In the genomic region with DNA sequence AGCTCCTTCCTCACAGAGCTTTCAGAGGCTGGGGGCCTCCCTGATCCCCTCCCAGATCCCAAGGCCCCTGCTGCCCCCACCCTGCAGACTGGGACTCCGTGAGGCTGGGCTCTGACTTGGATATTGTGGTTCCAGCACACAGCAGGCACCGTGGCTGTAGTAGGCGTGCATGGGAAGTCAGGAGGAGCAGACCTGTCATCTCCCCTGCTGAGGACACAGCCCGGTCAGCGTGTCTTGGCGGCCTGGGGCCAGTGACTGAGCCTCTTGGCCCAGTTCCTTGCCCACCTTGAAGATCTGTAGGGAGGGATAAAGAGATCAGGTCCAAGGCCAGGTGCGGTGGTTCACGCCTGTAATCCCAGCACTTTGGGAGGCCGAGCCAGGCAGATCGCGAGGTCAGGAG, we compare ENCODE assay signal across 19 cellular contexts. TPM values are rescaled to one million over a fixed set of nuclear protein-coding genes. Genes with fewer than 3 reads are reported as not detected.
DNase-seq lines count a peak whose midpoint lies in the region; TF ChIP-seq lines count a peak whose summit lies in the region.
"Had no signal": no experiment of that assay in that cellular context is flagged by ENCODE, and none has a peak within 500 bp of the region (broad histone marks: within the 10 kb centered on the region; RNA-seq: fewer than 3 reads in every experiment).

No MANE protein-coding gene starts in this region.

- intact Hi-C loops in activated naive CD4-positive, alpha-beta T cell treated with anti-CD3 and anti-CD28 coated beads for 36 hours (cut with micrococcal nuclease), result no loop called here
- intact Hi-C loops in posterior vena cava (cut with DNase I), result no loop called here

- H3K23ac ChIP-seq in mesenchymal stem cell (ENCODE audit: low read length in 2 of 2) (no peak overlapping the region), neuronal stem cell (ENCODE audit: low read depth, low read length, poor library complexity) (peak overlapping the region; percentile 25)

- H3K4me1 ChIP-seq in mesenchymal stem cell (ENCODE audit: control insufficient read depth, insufficient read depth, low read depth, low read length) (peaks cover 15% of the 10 kb centered on the region), neuronal stem cell (ENCODE audit: control insufficient read depth in 2 of 2, insufficient read depth in 1 of 2, low read depth in 1 of 2, low read length in 2 of 2) (no peaks in the 10 kb centered on the region)

- H3K4me3 Mint-ChIP-seq in activated naive CD4-positive, alpha-beta T cell treated with anti-CD3 and anti-CD28 coated beads for 36 hours, result no peak overlapping the region
- H3K4me3 Mint-ChIP-seq: CD8-positive, alpha-beta memory T cell; HFFc6; IgD-negative memory B cell had no signal

- H3K36me3 ChIP-seq in H7 (replicated peaks; ENCODE audit: control insufficient read depth, insufficient read depth, low read length) (no peaks in the 10 kb centered on the region), mesenchymal stem cell (ENCODE audit: control insufficient read depth in 1 of 2, insufficient read depth in 2 of 2, low read depth in 1 of 2, low read length in 2 of 2) (no peaks in the 10 kb centered on the region), neuronal stem cell (replicated peaks in 1 of 2; ENCODE audit: control insufficient read depth in 2 of 2, insufficient read depth in 2 of 2, low read length in 2 of 2) (no peaks in the 10 kb centered on the region)
- H3K36me3 ChIP-seq: BE2C had no signal

- H4K8ac ChIP-seq in mesenchymal stem cell (ENCODE audit: low read length), result peak overlapping the region; percentile 47
- no peak overlapping the region for H4K8ac ChIP-seq in neuronal stem cell (ENCODE audit: low read depth, low read length)

- H4K91ac ChIP-seq in mesenchymal stem cell (ENCODE audit: low read length), result peak overlapping the region; percentile 41
- no peak overlapping the region for H4K91ac ChIP-seq in neuronal stem cell (ENCODE audit: low read depth, low read length, poor library complexity)

- peak; percentile 42 for DNase-seq in H7
- DNase-seq in RWPE1 (ENCODE audit: low spot score), result no peak
- no peak for DNase-seq in mesenchymal stem cell
- no peak for DNase-seq in neuronal stem cell (ENCODE audit: low spot score)
- DNase-seq in GM20000 (ENCODE audit: low spot score), result no peak
- DNase-seq in activated naive CD4-positive, alpha-beta T cell treated with anti-CD3 and anti-CD28 coated beads for 36 hours, result no peak
- no peak for DNase-seq in posterior vena cava (ENCODE audit: low spot score)
- no peak for DNase-seq in DMS79 treated with DMSO at 0.1 percent for 48 hours (lab: John Stamatoyannopoulos, UW)
- DNase-seq: ACHN; BE2C; CD4-positive, CD25-positive, alpha-beta regulatory T cell; CD8-positive, alpha-beta memory T cell; COR-L47; DMS79; GF-D8; HFFc6; KG1 had no signal

- TF ChIP-seq CTCF in RWPE1 (conservative IDR thresholded peaks at IDR 0.05; ENCODE audit: low read depth) (no peak), GM20000 (IDR thresholded peaks at IDR 0.05; ENCODE audit: extremely low read depth, missing control alignments) (no peak)

- H2AK5ac ChIP-seq in mesenchymal stem cell (ENCODE audit: low read length, severe bottlenecking) (no peak overlapping the region), neuronal stem cell (ENCODE audit: low read depth, low read length) (peak overlapping the region; percentile 61)

- no peaks in the 10 kb centered on the region for H3K9me3 Mint-ChIP-seq in activated naive CD4-positive, alpha-beta T cell treated with anti-CD3 and anti-CD28 coated beads for 36 hours
- H3K9me3 Mint-ChIP-seq: CD8-positive, alpha-beta memory T cell; HFFc6; IgD-negative memory B cell had no signal

- H2BK15ac ChIP-seq in mesenchymal stem cell (ENCODE audit: low read depth, poor library complexity, severe bottlenecking), result no peak overlapping the region
- H2BK15ac ChIP-seq in neuronal stem cell (ENCODE audit: low read length), result peak overlapping the region; percentile 39

- no peak overlapping the region for H3K27ac Mint-ChIP-seq in activated naive CD4-positive, alpha-beta T cell treated with anti-CD3 and anti-CD28 coated beads for 36 hours
- H3K27ac Mint-ChIP-seq: CD4-positive, CD25-positive, alpha-beta regulatory T cell; CD8-positive, alpha-beta memory T cell; HFFc6; IgD-negative memory B cell had no signal

- peak overlapping the region in 1 of 2 experiments; percentile 53 for H3K14ac ChIP-seq in mesenchymal stem cell (ENCODE audit: low read length in 2 of 2)
- H3K14ac ChIP-seq in neuronal stem cell (ENCODE audit: low read length), result no peak overlapping the region

- H3K27ac ChIP-seq in RWPE1, result peak overlapping the region; percentile 100
- H3K27ac ChIP-seq in mesenchymal stem cell (ENCODE audit: low read length, poor library complexity, severe bottlenecking), result no peak overlapping the region
- no peak overlapping the region for H3K27ac ChIP-seq in neuronal stem cell (replicated peaks; ENCODE audit: low read length)
- H3K27ac ChIP-seq: HL-60 had no signal

- POLR2A ChIA-PET in RWPE1 (lab: Yijun Ruan, JAX; ENCODE audit: low non-redundant PET), result no interaction called here

- H2BK120ac ChIP-seq in mesenchymal stem cell (ENCODE audit: low read depth, low read length) (no peak overlapping the region), neuronal stem cell (ENCODE audit: low read depth, low read length) (no peak overlapping the region)

- H3K9me3 ChIP-seq in mesenchymal stem cell (ENCODE audit: control insufficient read depth, low read length) (no peaks in the 10 kb centered on the region), neuronal stem cell (replicated peaks in 1 of 2; ENCODE audit: control insufficient read depth in 2 of 2, insufficient read depth in 1 of 2, low read depth in 1 of 2, low read length in 2 of 2) (no peaks in the 10 kb centered on the region)
- H3K9me3 ChIP-seq: BE2C had no signal

- H3K9ac ChIP-seq in mesenchymal stem cell (ENCODE audit: low read length) (no peak overlapping the region), neuronal stem cell (ENCODE audit: low read depth, low read length, poor library complexity) (peak overlapping the region; percentile 60)

- H2BK12ac ChIP-seq in mesenchymal stem cell (ENCODE audit: low read length in 2 of 2) (no peak overlapping the region), neuronal stem cell (ENCODE audit: low read length) (peak overlapping the region; percentile 2)

- no peak overlapping the region for H3K4me2 ChIP-seq in mesenchymal stem cell (ENCODE audit: low read length, poor library complexity, severe bottlenecking)
- no peak overlapping the region for H3K4me2 ChIP-seq in neuronal stem cell (ENCODE audit: insufficient read depth, low read length, poor library complexity, severe bottlenecking)

- no peak overlapping the region for H2BK5ac ChIP-seq in mesenchymal stem cell (ENCODE audit: low read depth, low read length, poor library complexity, severe bottlenecking)
- H2BK5ac ChIP-seq in neuronal stem cell (ENCODE audit: low read length), result no peak overlapping the region

- H3K27me3 ChIP-seq in H7 (ENCODE audit: control insufficient read depth, insufficient read depth, low read length) (no peaks in the 10 kb centered on the region), mesenchymal stem cell (ENCODE audit: control insufficient read depth in 1 of 2, insufficient read depth in 1 of 2, low read length in 2 of 2) (no peaks in the 10 kb centered on the region), neuronal stem cell (ENCODE audit: control insufficient read depth in 3 of 3, insufficient read depth in 3 of 3, low read depth in 1 of 3, low read length in 3 of 3) (peaks cover 0 to 3% (median 0%) of the 10 kb centered on the region in 3 experiments)
- H3K27me3 ChIP-seq: BE2C had no signal

- H3K27me3 Mint-ChIP-seq in activated naive CD4-positive, alpha-beta T cell treated with anti-CD3 and anti-CD28 coated beads for 36 hours (ENCODE audit: low read depth), result no peaks in the 10 kb centered on the region
- H3K27me3 Mint-ChIP-seq: CD4-positive, CD25-positive, alpha-beta regulatory T cell; CD8-positive, alpha-beta memory T cell; IgD-negative memory B cell had no signal

- H3K79me1 ChIP-seq in mesenchymal stem cell (replicated peaks; ENCODE audit: low read length, poor library complexity, severe bottlenecking) (no peaks in the 10 kb centered on the region), neuronal stem cell (ENCODE audit: low read depth, low read length) (no peaks in the 10 kb centered on the region)

- H3K36me3 Mint-ChIP-seq in activated naive CD4-positive, alpha-beta T cell treated with anti-CD3 and anti-CD28 coated beads for 36 hours (ENCODE audit: low read depth), result no peaks in the 10 kb centered on the region
- H3K36me3 Mint-ChIP-seq: CD4-positive, CD25-positive, alpha-beta regulatory T cell; CD8-positive, alpha-beta memory T cell; IgD-negative memory B cell had no signal

- CTCF ChIA-PET in RWPE1 (lab: Yijun Ruan, JAX), result interaction anchor here (0.7 kb wide), 1 partner anchor 12 kb away, joined by 3 read pairs; no protein-coding TSS in a partner anchor
- CTCF ChIA-PET in activated naive CD4-positive, alpha-beta T cell treated with anti-CD3 and anti-CD28 coated beads for 36 hours (lab: Charles Lee), result interaction anchor here (0.6 kb wide), 2 partner anchors 22 to 72 kb away, joined by 3 to 4 read pairs; no protein-coding TSS in a partner anchor

- H3K4me3 ChIP-seq in H7 (ENCODE audit: insufficient read depth, low read depth, low read length) (no peak overlapping the region), mesenchymal stem cell (ENCODE audit: insufficient read depth in 1 of 2, low read depth in 1 of 2, low read length in 2 of 2) (no peak overlapping the region), neuronal stem cell (ENCODE audit: low read length in 2 of 2) (peak overlapping the region in 1 of 2 donors; percentile 57)

- peaks cover 6% of the 10 kb centered on the region for H3K4me1 Mint-ChIP-seq in activated naive CD4-positive, alpha-beta T cell treated with anti-CD3 and anti-CD28 coated beads for 36 hours (ENCODE audit: low read depth)

- WGBS in mesenchymal stem cell, result 75% methylated on average over 11 of the region's 11 CpGs
- WGBS in neuronal stem cell (ENCODE audit: extremely low coverage in 2 of 2, insufficient read length in 2 of 2, insufficient replicate concordance in 1 of 2), 2 donors, result no CpG with 5 or more reads among the region's 11 CpGs

- H3K4ac ChIP-seq in mesenchymal stem cell (ENCODE audit: low read depth in 1 of 2, low read length in 2 of 2) (no peak overlapping the region), neuronal stem cell (ENCODE audit: low read length) (no peak overlapping the region)

- H2AFZ ChIP-seq in mesenchymal stem cell (ENCODE audit: low read depth, low read length) (no peak overlapping the region), neuronal stem cell (ENCODE audit: low read length) (no peak overlapping the region)

- H3K18ac ChIP-seq in mesenchymal stem cell (ENCODE audit: low read depth in 1 of 2, low read length in 2 of 2) (no peak overlapping the region), neuronal stem cell (ENCODE audit: low read length) (peak overlapping the region; percentile 72)

RNA-seq across cellular contexts. Expression of a gene that starts 15.1 kb away (rescaled TPM):
- total RNA-seq in H7 (2014; rRNA removed; shearing (Covaris generic)), result 5,240 and 5,611 TPM in 2 replicates
- polyA plus RNA-seq in mesenchymal stem cell (2013, experiment 1 of 2), result 10,616 TPM
- polyA plus RNA-seq in mesenchymal stem cell (2013, experiment 2 of 2), result 10,486 TPM
- 6,691 TPM for polyA plus RNA-seq in neuronal stem cell (2013, experiment 1 of 2)
- 6,867 TPM for polyA plus RNA-seq in neuronal stem cell (2013, experiment 2 of 2)
- total RNA-seq in activated naive CD4-positive, alpha-beta T cell treated with anti-CD3 and anti-CD28 coated beads for 36 hours, result 1,000 to 10,000 TPM; 7,750 to 8,015 TPM
- over 10,000 TPM in 1 of 2 donors, 1,000 to 10,000 TPM in 1; 9,373 to 10,305 TPM for total RNA-seq in posterior vena cava

RNA-seq across cellular contexts. Expression of a gene that starts 31.9 kb away (rescaled TPM):
- total RNA-seq in H7 (2014; rRNA removed; shearing (Covaris generic)), result 8.2 and 8.3 TPM in 2 replicates
- 8.4 TPM for polyA plus RNA-seq in mesenchymal stem cell (2013, experiment 1 of 2)
- polyA plus RNA-seq in mesenchymal stem cell (2013, experiment 2 of 2), result 8.3 TPM
- polyA plus RNA-seq in neuronal stem cell (2013, experiment 1 of 2), result 5.1 TPM
- polyA plus RNA-seq in neuronal stem cell (2013, experiment 2 of 2), result 5.4 TPM
- 1 to 10 TPM; 7.0 to 7.1 TPM for total RNA-seq in activated naive CD4-positive, alpha-beta T cell treated with anti-CD3 and anti-CD28 coated beads for 36 hours
- total RNA-seq in posterior vena cava, result 1 to 10 TPM; 6.9 to 8.0 TPM

RNA-seq across cellular contexts. Expression of a gene that starts 47.1 kb away (rescaled TPM):
- total RNA-seq in H7 (2014; rRNA removed; shearing (Covaris generic)), result 725 and 892 TPM in 2 replicates
- 241 TPM for polyA plus RNA-seq in mesenchymal stem cell (2013, experiment 1 of 2)
- polyA plus RNA-seq in mesenchymal stem cell (2013, experiment 2 of 2), result 235 TPM
- polyA plus RNA-seq in neuronal stem cell (2013, experiment 1 of 2), result 203 TPM
- 202 TPM for polyA plus RNA-seq in neuronal stem cell (2013, experiment 2 of 2)
- total RNA-seq in activated naive CD4-positive, alpha-beta T cell treated with anti-CD3 and anti-CD28 coated beads for 36 hours, result 10 to 100 TPM; 17.9 to 18.4 TPM
- total RNA-seq in posterior vena cava, result 10 to 100 TPM; 40.4 to 63.0 TPM

Comparison
In these comparisons a context has a peak if more than half of its experiments do, and no peak if none do; other contexts are left out.
1. RNA of a gene that starts 47.1 kb away (total RNA-seq): 725 to 892 TPM in H7; 40.4 to 63.0 TPM in posterior vena cava and 17.9 to 18.4 TPM in activated naive CD4-positive, alpha-beta T cell treated with anti-CD3 and anti-CD28 coated beads for 36 hours; every median in the first group is over 10 times any median in the second.